In genomic region chr11:116136987-116137674, GRCh38 we compare ENCODE assay signal across 24 cellular contexts.
"Had no signal": no experiment of that assay in that cellular context is flagged by ENCODE, and none has a peak within 500 bp of the region (broad histone marks: within the 10 kb centered on the region; RNA-seq: fewer than 3 reads in every experiment).

No MANE protein-coding gene starts in this region.

- H3K9me3 ChIP-seq: Peyer's patch had no signal

- H3K36me3 ChIP-seq: Peyer's patch had no signal

- H3K4me1 ChIP-seq: Peyer's patch had no signal

- H3K27me3 ChIP-seq: Peyer's patch had no signal

- H3K4me3 ChIP-seq: K562, Peyer's patch had no signal

- H3K27ac ChIP-seq: Peyer's patch had no signal

- DNase-seq: activated B cell treated with CpG ODN at 0.5 μM for 24 hours; activated CD4-positive, alpha-beta memory T cell treated with anti-CD3 and anti-CD28 coated beads, Interleukin-2, amount 10 ng/mL, durations not matched to agents 7 days and 5 days; activated CD4-positive, alpha-beta T cell treated with anti-CD3 and anti-CD28 coated beads for 1 hour; activated CD4-positive, alpha-beta T cell treated with anti-CD3 and anti-CD28 coated beads, Interleukin-2, amount 10 ng/mL, durations not matched to agents 7 days and 5 days; activated gamma-delta T cell; activated naive CD4-positive, alpha-beta T cell treated with anti-CD3 and anti-CD28 coated beads for 36 hours; activated T-cell treated with anti-CD3 and anti-CD28 coated beads for 4 hours; activated T-cell treated with anti-CD3 and anti-CD28 coated beads, Interleukin-2, amount 50 U/mL, for 48 hours; amygdala; Karpas-422; MM.1S; NCI-H1105; NCI-H146; NCI-H1930; NCI-H2107; NCI-H2171 treated with DMSO at 0.1 percent for 48 hours; NCI-H226; NCI-H69; Peyer's patch; SHP77 treated with DMSO at 0.1 percent for 48 hours; T-helper 17 cell; T-helper 9 cell had no signal

- ATAC-seq: activated T-helper 17 cell treated with anti-CD3 and anti-CD28 coated beads, Interleukin-2, amount 50 U/mL, for 72 hours; K562; T-helper 17 cell had no signal
